Comparison of ENCODE assay signal across 1 cellular context in genomic region chr10:72248477-72249151, GRCh38.
TF ChIP-seq lines count a peak whose summit lies in the region.

No MANE protein-coding gene starts in this region.

TF ChIP-seq in HepG2, 621 proteins besides CTCF, POLR2A, EP300 and RAD21 (continued from another document and continues in another):
- TF ChIP-seq HMGXB4 (CRISPR knock-in tag; IDR thresholded peaks at IDR 0.05; ENCODE audit: borderline replicate concordance in 1 of 2, low read depth in 1 of 2) (peak; percentile 48 to 61; a peak in 2 of 4 replicates), ZBTB33 (CRISPR knock-in tag; IDR thresholded peaks at IDR 0.05) (0 out of 2 replicates have a peak, but pooled peaks have one; percentile 22), GMEB1 (CRISPR knock-in tag; IDR thresholded peaks at IDR 0.05; ENCODE audit: borderline replicate concordance) (no peak), KDM6A (CRISPR knock-in tag; IDR thresholded peaks at IDR 0.05; ENCODE audit: low read depth) (no peak), ZNF646 (CRISPR knock-in tag; IDR thresholded peaks at IDR 0.05) (no peak), HNRNPH1 (optimal IDR thresholded peaks at IDR 0.05; ENCODE audit: low read depth, low read length) (no peak), PITX1 (CRISPR knock-in tag; IDR thresholded peaks at IDR 0.05) (0 out of 2 replicates have a peak, but pooled peaks have one; percentile 31), IRX3 (CRISPR knock-in tag; IDR thresholded peaks at IDR 0.05; ENCODE audit: borderline replicate concordance, low read depth) (no peak), NONO (IDR thresholded peaks at IDR 0.05) (no peak), NONO (CRISPR knock-in tag; conservative IDR thresholded peaks at IDR 0.05) (peak; percentile 36; the same call in 1 of the 2 replicates), ZNF160 (CRISPR knock-in tag; IDR thresholded peaks at IDR 0.05) (0 out of 2 replicates have a peak, but pooled peaks have one; percentile 58), ARHGAP35 (CRISPR knock-in tag; IDR thresholded peaks at IDR 0.05; ENCODE audit: borderline replicate concordance) (no peak), ZEB1 (IDR thresholded peaks at IDR 0.05; ENCODE audit: insufficient replicate concordance, low read depth) (no peak), ZNF333 (CRISPR knock-in tag; IDR thresholded peaks at IDR 0.05; ENCODE audit: borderline replicate concordance) (no peak), GPN1 (CRISPR knock-in tag; IDR thresholded peaks at IDR 0.05; ENCODE audit: borderline replicate concordance) (no peak), ZNF468 (CRISPR knock-in tag; IDR thresholded peaks at IDR 0.05) (no peak), FOXP1 (IDR thresholded peaks at IDR 0.05) (no peak), FOXP1 (CRISPR knock-in tag; IDR thresholded peaks at IDR 0.05) (no peak), CCDC6 (CRISPR knock-in tag; IDR thresholded peaks at IDR 0.05) (no peak), ARID2 (CRISPR knock-in tag; IDR thresholded peaks at IDR 0.05; ENCODE audit: borderline replicate concordance) (no peak), ZNF512 (CRISPR knock-in tag; IDR thresholded peaks at IDR 0.05) (no peak), ZNF83 (CRISPR knock-in tag; IDR thresholded peaks at IDR 0.05; ENCODE audit: borderline replicate concordance) (no peak), FOXK1 (CRISPR knock-in tag; IDR thresholded peaks at IDR 0.05; ENCODE audit: borderline replicate concordance, low read depth) (peak; percentile 18; the same call in 1 of the 2 replicates), ZBTB8A (CRISPR knock-in tag; IDR thresholded peaks at IDR 0.05; ENCODE audit: borderline replicate concordance, low read depth) (no peak), ZNF720 (CRISPR knock-in tag; IDR thresholded peaks at IDR 0.05) (no peak), ATM (IDR thresholded peaks at IDR 0.05; ENCODE audit: borderline replicate concordance) (no peak), ZNF768 (CRISPR knock-in tag; IDR thresholded peaks at IDR 0.05) (peak; percentile 50; the same call in 1 of the 2 replicates), ZNF138 (CRISPR knock-in tag; IDR thresholded peaks at IDR 0.05; ENCODE audit: low read depth) (no peak), TARDBP (CRISPR knock-in tag; IDR thresholded peaks at IDR 0.05) (no peak)
- TF ChIP-seq, protein P1, sequence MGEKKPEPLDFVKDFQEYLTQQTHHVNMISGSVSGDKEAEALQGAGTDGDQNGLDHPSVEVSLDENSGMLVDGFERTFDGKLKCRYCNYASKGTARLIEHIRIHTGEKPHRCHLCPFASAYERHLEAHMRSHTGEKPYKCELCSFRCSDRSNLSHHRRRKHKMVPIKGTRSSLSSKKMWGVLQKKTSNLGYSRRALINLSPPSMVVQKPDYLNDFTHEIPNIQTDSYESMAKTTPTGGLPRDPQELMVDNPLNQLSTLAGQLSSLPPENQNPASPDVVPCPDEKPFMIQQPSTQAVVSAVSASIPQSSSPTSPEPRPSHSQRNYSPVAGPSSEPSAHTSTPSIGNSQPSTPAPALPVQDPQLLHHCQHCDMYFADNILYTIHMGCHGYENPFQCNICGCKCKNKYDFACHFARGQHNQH (CRISPR knock-in tag; IDR thresholded peaks at IDR 0.05) = peak; percentile 58
- TF ChIP-seq, protein P2, sequence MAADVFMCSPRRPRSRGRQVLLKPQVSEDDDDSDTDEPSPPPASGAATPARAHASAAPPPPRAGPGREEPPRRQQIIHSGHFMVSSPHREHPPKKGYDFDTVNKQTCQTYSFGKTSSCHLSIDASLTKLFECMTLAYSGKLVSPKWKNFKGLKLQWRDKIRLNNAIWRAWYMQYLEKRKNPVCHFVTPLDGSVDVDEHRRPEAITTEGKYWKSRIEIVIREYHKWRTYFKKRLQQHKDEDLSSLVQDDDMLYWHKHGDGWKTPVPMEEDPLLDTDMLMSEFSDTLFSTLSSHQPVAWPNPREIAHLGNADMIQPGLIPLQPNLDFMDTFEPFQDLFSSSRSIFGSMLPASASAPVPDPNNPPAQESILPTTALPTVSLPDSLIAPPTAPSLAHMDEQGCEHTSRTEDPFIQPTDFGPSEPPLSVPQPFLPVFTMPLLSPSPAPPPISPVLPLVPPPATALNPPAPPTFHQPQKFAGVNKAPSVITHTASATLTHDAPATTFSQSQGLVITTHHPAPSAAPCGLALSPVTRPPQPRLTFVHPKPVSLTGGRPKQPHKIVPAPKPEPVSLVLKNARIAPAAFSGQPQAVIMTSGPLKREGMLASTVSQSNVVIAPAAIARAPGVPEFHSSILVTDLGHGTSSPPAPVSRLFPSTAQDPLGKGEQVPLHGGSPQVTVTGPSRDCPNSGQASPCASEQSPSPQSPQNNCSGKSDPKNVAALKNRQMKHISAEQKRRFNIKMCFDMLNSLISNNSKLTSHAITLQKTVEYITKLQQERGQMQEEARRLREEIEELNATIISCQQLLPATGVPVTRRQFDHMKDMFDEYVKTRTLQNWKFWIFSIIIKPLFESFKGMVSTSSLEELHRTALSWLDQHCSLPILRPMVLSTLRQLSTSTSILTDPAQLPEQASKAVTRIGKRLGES (CRISPR knock-in tag; IDR thresholded peaks at IDR 0.05; ENCODE audit: borderline replicate concordance) = no peak
- TF ChIP-seq, protein P3, sequence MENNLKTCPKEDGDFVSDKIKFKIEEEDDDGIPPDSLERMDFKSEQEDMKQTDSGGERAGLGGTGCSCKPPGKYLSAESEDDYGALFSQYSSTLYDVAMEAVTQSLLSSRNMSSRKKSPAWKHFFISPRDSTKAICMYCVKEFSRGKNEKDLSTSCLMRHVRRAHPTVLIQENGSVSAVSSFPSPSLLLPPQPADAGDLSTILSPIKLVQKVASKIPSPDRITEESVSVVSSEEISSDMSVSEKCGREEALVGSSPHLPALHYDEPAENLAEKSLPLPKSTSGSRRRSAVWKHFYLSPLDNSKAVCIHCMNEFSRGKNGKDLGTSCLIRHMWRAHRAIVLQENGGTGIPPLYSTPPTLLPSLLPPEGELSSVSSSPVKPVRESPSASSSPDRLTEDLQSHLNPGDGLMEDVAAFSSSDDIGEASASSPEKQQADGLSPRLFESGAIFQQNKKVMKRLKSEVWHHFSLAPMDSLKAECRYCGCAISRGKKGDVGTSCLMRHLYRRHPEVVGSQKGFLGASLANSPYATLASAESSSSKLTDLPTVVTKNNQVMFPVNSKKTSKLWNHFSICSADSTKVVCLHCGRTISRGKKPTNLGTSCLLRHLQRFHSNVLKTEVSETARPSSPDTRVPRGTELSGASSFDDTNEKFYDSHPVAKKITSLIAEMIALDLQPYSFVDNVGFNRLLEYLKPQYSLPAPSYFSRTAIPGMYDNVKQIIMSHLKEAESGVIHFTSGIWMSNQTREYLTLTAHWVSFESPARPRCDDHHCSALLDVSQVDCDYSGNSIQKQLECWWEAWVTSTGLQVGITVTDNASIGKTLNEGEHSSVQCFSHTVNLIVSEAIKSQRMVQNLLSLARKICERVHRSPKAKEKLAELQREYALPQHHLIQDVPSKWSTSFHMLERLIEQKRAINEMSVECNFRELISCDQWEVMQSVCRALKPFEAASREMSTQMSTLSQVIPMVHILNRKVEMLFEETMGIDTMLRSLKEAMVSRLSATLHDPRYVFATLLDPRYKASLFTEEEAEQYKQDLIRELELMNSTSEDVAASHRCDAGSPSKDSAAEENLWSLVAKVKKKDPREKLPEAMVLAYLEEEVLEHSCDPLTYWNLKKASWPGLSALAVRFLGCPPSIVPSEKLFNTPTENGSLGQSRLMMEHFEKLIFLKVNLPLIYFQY (CRISPR knock-in tag; IDR thresholded peaks at IDR 0.05; ENCODE audit: borderline replicate concordance) = no peak
